In genomic region chrX:109393859-109394258, GRCh38 we compare ENCODE assay signal across 1 cellular context.
TF ChIP-seq lines count a peak whose summit lies in the region.

No MANE protein-coding gene starts in this region.

TF ChIP-seq in HepG2, 621 proteins besides CTCF, POLR2A, EP300 and RAD21 (continued from another document):
- TF ChIP-seq ZNF646 (CRISPR knock-in tag; IDR thresholded peaks at IDR 0.05) (no peak), ZFY (CRISPR knock-in tag; IDR thresholded peaks at IDR 0.05) (no peak), GATAD2A (CRISPR knock-in tag; IDR thresholded peaks at IDR 0.05) (no peak), TOPORS (CRISPR knock-in tag; IDR thresholded peaks at IDR 0.05) (no peak), SIX4 (CRISPR knock-in tag; IDR thresholded peaks at IDR 0.05) (no peak), GTF2F1 (IDR thresholded peaks at IDR 0.05; ENCODE audit: low read length) (no peak), POLR2G (IDR thresholded peaks at IDR 0.05; ENCODE audit: low read depth, low read length) (no peak), ZNF781 (CRISPR knock-in tag; IDR thresholded peaks at IDR 0.05; ENCODE audit: borderline replicate concordance, not compliant biosample characterization) (no peak), RARG (CRISPR knock-in tag; IDR thresholded peaks at IDR 0.05; ENCODE audit: low read depth) (no peak), RBM22 (optimal IDR thresholded peaks at IDR 0.05; ENCODE audit: low read length) (no peak), FUBP1 (CRISPR knock-in tag; IDR thresholded peaks at IDR 0.05; ENCODE audit: borderline replicate concordance) (no peak)
